27 cellular contexts compared by ENCODE assay signal in the genomic region with DNA sequence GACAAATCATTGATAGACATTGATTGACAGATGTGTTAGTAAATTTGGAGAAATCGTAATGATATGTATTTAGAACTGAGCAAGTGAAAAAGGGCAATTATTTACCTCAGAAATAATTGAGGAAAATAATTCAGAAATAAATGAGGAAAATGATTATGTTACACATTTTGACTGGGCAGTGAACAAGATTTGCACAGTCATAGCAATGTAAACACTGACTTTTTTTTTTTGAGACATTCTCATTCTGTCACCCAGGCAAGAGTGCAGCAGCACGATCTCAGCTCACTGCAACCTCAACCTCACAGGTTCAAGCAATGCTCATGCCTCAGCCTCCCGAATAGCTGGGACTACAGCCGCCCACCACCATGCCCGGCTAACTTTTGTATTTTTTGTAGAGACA.
DNase-seq lines count a peak whose midpoint lies in the region; ATAC-seq, FAIRE-seq and TF ChIP-seq lines count a peak whose summit lies in the region.
"Had no signal": no experiment of that assay in that cellular context is flagged by ENCODE, and none has a peak within 500 bp of the region (broad histone marks: within the 10 kb centered on the region; RNA-seq: fewer than 3 reads in every experiment).

No MANE protein-coding gene starts in this region.

- no peaks in the 10 kb centered on the region for H3K36me3 Mint-ChIP-seq in neural progenitor cell
- H3K36me3 Mint-ChIP-seq in effector memory CD8-positive, alpha-beta T cell (ENCODE audit: insufficient read depth) = no peaks in the 10 kb centered on the region
- H3K36me3 Mint-ChIP-seq: CD14-positive monocyte; CD4-positive, alpha-beta memory T cell; CD4-positive, CD25-positive, alpha-beta regulatory T cell; CD8-positive, alpha-beta memory T cell had no signal

- 46% methylated on average over 5 of the region's 5 CpGs for WGBS in HepG2 (ENCODE audit: low lambda C conversion rate)
- WGBS in right lobe of liver (ENCODE audit: insufficient coverage, low coverage, low lambda C conversion rate, missing lambda C conversion rate) = 68% methylated on average over 3 of the region's 5 CpGs
- WGBS in K562 (ENCODE audit: insufficient coverage, low coverage, missing lambda C conversion rate) = 0% methylated on average over 5 of the region's 5 CpGs

- TF ChIP-seq CTCF in HepG2 (CRISPR knock-in tag; IDR thresholded peaks at IDR 0.05) = no peak
- no peak for TF ChIP-seq CTCF in right lobe of liver (IDR thresholded peaks at IDR 0.05)
- TF ChIP-seq CTCF in K562 (IDR thresholded peaks at IDR 0.05 in 2 of 3, conservative IDR thresholded peaks at IDR 0.05 in 1 of 3; ENCODE audit: insufficient read depth in 2 of 3, low read depth in 1 of 3, low read length in 3 of 3) = no peak
- no peak for TF ChIP-seq CTCF in neural progenitor cell (IDR thresholded peaks at IDR 0.05)

- H3K9me1 ChIP-seq in K562 (ENCODE audit: control insufficient read depth, insufficient read depth, low read length) = no peaks in the 10 kb centered on the region

- no peak for TF ChIP-seq POLR2A in HepG2 (IDR thresholded peaks at IDR 0.05; ENCODE audit: insufficient read depth in 1 of 2, low read depth in 2 of 2, low read length in 2 of 2)
- TF ChIP-seq POLR2A in right lobe of liver (IDR thresholded peaks at IDR 0.05) = no peak
- no peak for TF ChIP-seq POLR2A in K562 (conservative IDR thresholded peaks at IDR 0.05)

- no peak overlapping the region for H3K27ac ChIP-seq in HepG2 (ENCODE audit: extremely low read length, insufficient read depth, low read length)
- H3K27ac ChIP-seq in right lobe of liver = no peak overlapping the region
- no peak overlapping the region for H3K27ac ChIP-seq in K562 (ENCODE audit: extremely low read depth, low read depth, low read length)
- no peak overlapping the region for H3K27ac ChIP-seq in neural progenitor cell
- H3K27ac ChIP-seq: BLaER1 had no signal

- ATAC-seq in HepG2 (no peak), right lobe of liver (no peak), K562 (no peak)
- no peak for ATAC-seq in effector memory CD8-positive, alpha-beta T cell (replicated peaks)

- H3K9ac ChIP-seq in HepG2 (ENCODE audit: insufficient read depth, low read depth, low read length) = no peak overlapping the region
- H3K9ac ChIP-seq in K562 (ENCODE audit: insufficient read depth in 1 of 2, low read depth in 2 of 2, low read length in 2 of 2) = no peak overlapping the region
- H3K9ac ChIP-seq in neural progenitor cell = no peak overlapping the region
- H3K9ac ChIP-seq: BLaER1 had no signal

- H3K27ac Mint-ChIP-seq in neural progenitor cell = peak overlapping the region; percentile 50
- no peak overlapping the region for H3K27ac Mint-ChIP-seq in effector memory CD8-positive, alpha-beta T cell
- H3K27ac Mint-ChIP-seq: CD14-positive monocyte; CD4-positive, alpha-beta memory T cell; CD4-positive, CD25-positive, alpha-beta regulatory T cell; CD8-positive, alpha-beta memory T cell had no signal

- H3K36me3 ChIP-seq in HepG2 (replicated peaks in 1 of 2; ENCODE audit: control insufficient read depth in 1 of 2, insufficient read depth in 2 of 2, low read length in 2 of 2) = no peaks in the 10 kb centered on the region
- no peaks in the 10 kb centered on the region for H3K36me3 ChIP-seq in right lobe of liver
- H3K36me3 ChIP-seq in K562 (ENCODE audit: control insufficient read depth, insufficient read depth, low read length) = no peaks in the 10 kb centered on the region
- no peaks in the 10 kb centered on the region for H3K36me3 ChIP-seq in neural progenitor cell
- H3K36me3 ChIP-seq: BE2C, BLaER1 had no signal

- H3K27me3 Mint-ChIP-seq in neural progenitor cell (ENCODE audit: insufficient read depth, low read depth) = peaks cover 3% of the 10 kb centered on the region
- peaks cover 25 to 36% of the 10 kb centered on the region in 2 donors for H3K27me3 Mint-ChIP-seq in effector memory CD8-positive, alpha-beta T cell

- H3F3A ChIP-seq in neural progenitor cell (ENCODE audit: low read depth) = peaks cover 35% of the 10 kb centered on the region

- H3K79me2 ChIP-seq in HepG2 (ENCODE audit: insufficient read depth, low read length) (no peaks in the 10 kb centered on the region), K562 (ENCODE audit: control insufficient read depth, insufficient read depth, low read length) (no peaks in the 10 kb centered on the region), neural progenitor cell (ENCODE audit: low read depth) (no peaks in the 10 kb centered on the region)

- TF ChIP-seq EP300 in HepG2 (IDR thresholded peaks at IDR 0.05; ENCODE audit: low read depth in 2 of 2, low read length in 2 of 2) (no peak), HepG2 (CRISPR knock-in tag; IDR thresholded peaks at IDR 0.05; ENCODE audit: borderline replicate concordance) (no peak), K562 (IDR thresholded peaks at IDR 0.05; ENCODE audit: low read length) (no peak)

- FAIRE-seq in HepG2 (lab: Jason Lieb, UNC) (no peak), K562 (lab: Jason Lieb, UNC) (no peak)
- FAIRE-seq: A204.1, GM12891, GM19239 had no signal

- intact Hi-C loops in HepG2 (cut with micrococcal nuclease; ENCODE audit: unreplicated experiment) (no loop called here), right lobe of liver (cut with DNase I) (no loop called here), K562 (cut with micrococcal nuclease) (no loop called here)

- no peak for DNase-seq in HepG2 (ENCODE audit: low spot score)
- DNase-seq in right lobe of liver = no peak
- no peak for DNase-seq in HEK293T (ENCODE audit: extremely low spot score)
- no peak for DNase-seq in K562 (ENCODE audit: extremely low read depth in 1 of 4, low spot score in 3 of 4)
- no peak for DNase-seq in neural progenitor cell (ENCODE audit: low spot score)
- DNase-seq in stimulated activated CD4-positive, alpha-beta T cell treated with anti-CD3 and anti-CD28 coated beads, Interleukin-2, amount 100 ng/mL, for 48 hours = no peak
- DNase-seq in effector memory CD8-positive, alpha-beta T cell = no peak
- no peak for DNase-seq in hippocampal formation (lab: John Stamatoyannopoulos, UW)
- DNase-seq: 8988T; ACHN; BE2C; C1 segment of cervical spinal cord; CD4-positive, alpha-beta memory T cell; CD4-positive, CD25-positive, alpha-beta regulatory T cell; CD8-positive, alpha-beta memory T cell; COR-L47; DMS 273 treated with DMSO at 0.1 percent for 48 hours; DMS153; DMS79; DND-41; EL; GDM1 had no signal

- H3K4me2 ChIP-seq in HepG2 (ENCODE audit: low read depth, low read length) (no peak overlapping the region), K562 (ENCODE audit: insufficient read depth, low read length) (no peak overlapping the region), neural progenitor cell (no peak overlapping the region)
- H3K4me2 ChIP-seq: BLaER1 had no signal

- POLR2A ChIA-PET in HepG2 (lab: Yijun Ruan, JAX) = no interaction called here
- POLR2A ChIA-PET in HEK293T (lab: Yijun Ruan, JAX) = interaction anchor here (0.7 kb wide), 1 partner anchor 208 kb away, joined by 3 read pairs; no protein-coding TSS in a partner anchor
- POLR2A ChIA-PET in K562 (lab: Yijun Ruan, JAX) = interaction anchor here (1.0 kb wide), 1 partner anchor 14 kb away, joined by 3 read pairs; no protein-coding TSS in a partner anchor

- BruUV-seq in HepG2 (replicated peaks; lab: Mats Ljungman, UMichigan) (no TSS peak), K562 (replicated peaks; lab: Mats Ljungman, UMichigan) (no TSS peak)

- in situ Hi-C loops in HepG2 (cut with HindIII; ENCODE audit: extremely low pct_ligation_motif_present, low pct_unique_long_range_greater_than_20kb) (no loop called here), K562 (cut with MboI) (no loop called here)

- H3K4me3 Mint-ChIP-seq in neural progenitor cell = no peak overlapping the region
- no peak overlapping the region for H3K4me3 Mint-ChIP-seq in effector memory CD8-positive, alpha-beta T cell
- H3K4me3 Mint-ChIP-seq: CD14-positive monocyte; CD4-positive, alpha-beta memory T cell; CD4-positive, CD25-positive, alpha-beta regulatory T cell; CD8-positive, alpha-beta memory T cell had no signal

- peaks cover 53% of the 10 kb centered on the region for H3K4me1 Mint-ChIP-seq in neural progenitor cell
- no peaks in the 10 kb centered on the region for H3K4me1 Mint-ChIP-seq in effector memory CD8-positive, alpha-beta T cell (ENCODE audit: low read depth in 2 of 2)
- H3K4me1 Mint-ChIP-seq: CD14-positive monocyte; CD4-positive, alpha-beta memory T cell; CD4-positive, CD25-positive, alpha-beta regulatory T cell; CD8-positive, alpha-beta memory T cell had no signal

- H3K9me3 ChIP-seq in HepG2 (ENCODE audit: low read length) (no peaks in the 10 kb centered on the region), right lobe of liver (no peaks in the 10 kb centered on the region), K562 (replicated peaks; ENCODE audit: control insufficient read depth, insufficient read depth, low read depth, low read length) (no peaks in the 10 kb centered on the region), neural progenitor cell (ENCODE audit: low read depth) (no peaks in the 10 kb centered on the region)
- H3K9me3 ChIP-seq: BE2C, BLaER1 had no signal

- CTCF ChIA-PET in HepG2 (lab: Yijun Ruan, JAX; ENCODE audit: low intra/inter-chr PET ratio, low total read pairs) = no interaction called here
- CTCF ChIA-PET in HEK293T (lab: Yijun Ruan, JAX) = no interaction called here
- CTCF ChIA-PET in K562 (lab: Yijun Ruan, JAX; ENCODE audit: low intra/inter-chr PET ratio) = no interaction called here

- H3K9me3 Mint-ChIP-seq in neural progenitor cell = no peaks in the 10 kb centered on the region
- no peaks in the 10 kb centered on the region for H3K9me3 Mint-ChIP-seq in effector memory CD8-positive, alpha-beta T cell
- H3K9me3 Mint-ChIP-seq: CD14-positive monocyte; CD4-positive, alpha-beta memory T cell; CD8-positive, alpha-beta memory T cell had no signal

- no peak overlapping the region for H2AFZ ChIP-seq in HepG2 (ENCODE audit: low read length)
- H2AFZ ChIP-seq in K562 (ENCODE audit: low read depth, low read length) = no peak overlapping the region
- H2AFZ ChIP-seq in neural progenitor cell (replicated peaks) = no peak overlapping the region

- H3K4me1 ChIP-seq in HepG2 (ENCODE audit: insufficient read depth, low read length) (peaks cover 8% of the 10 kb centered on the region; the same call in 1 of the 2 replicates), right lobe of liver (no peaks in the 10 kb centered on the region), K562 (replicated peaks in 1 of 2; ENCODE audit: control insufficient read depth in 2 of 2, insufficient read depth in 2 of 2, low read length in 2 of 2) (no peaks in the 10 kb centered on the region), neural progenitor cell (peaks cover 55% of the 10 kb centered on the region)
- H3K4me1 ChIP-seq: BE2C, BLaER1 had no signal

- TF ChIP-seq RAD21 in HepG2 (CRISPR knock-in tag; IDR thresholded peaks at IDR 0.05) = no peak
- no peak for TF ChIP-seq RAD21 in K562 (CRISPR knock-in tag; conservative IDR thresholded peaks at IDR 0.05 in 1 of 2, IDR thresholded peaks at IDR 0.05 in 1 of 2)

- H3K4me3 ChIP-seq in HepG2 (replicated peaks in 1 of 3; ENCODE audit: insufficient read depth in 1 of 3, low read depth in 2 of 3, low read length in 3 of 3) = no peak overlapping the region
- no peak overlapping the region for H3K4me3 ChIP-seq in right lobe of liver
- H3K4me3 ChIP-seq in K562 = no peak overlapping the region
- no peak overlapping the region for H3K4me3 ChIP-seq in neural progenitor cell
- H3K4me3 ChIP-seq: BLaER1 had no signal

- H4K20me1 ChIP-seq in HepG2 (ENCODE audit: insufficient read depth, low read length) = no peaks in the 10 kb centered on the region
- H4K20me1 ChIP-seq in K562 (replicated peaks; ENCODE audit: control insufficient read depth, insufficient read depth, low read length) = 0 out of 2 replicates have a peak, but pooled peaks cover 4% of the 10 kb centered on the region
- H4K20me1 ChIP-seq in neural progenitor cell (ENCODE audit: low read depth) = no peaks in the 10 kb centered on the region
- H4K20me1 ChIP-seq: BLaER1 had no signal

- H3K27me3 ChIP-seq in HepG2 (ENCODE audit: control insufficient read depth in 1 of 2, insufficient read depth in 2 of 2, low read length in 2 of 2) (peaks cover 0 to 16% of the 10 kb centered on the region in 2 experiments; a peak in 2 of 5 replicates), right lobe of liver (no peaks in the 10 kb centered on the region), K562 (ENCODE audit: control insufficient read depth in 2 of 2, insufficient read depth in 2 of 2, low read length in 2 of 2) (peaks cover 6 to 33% of the 10 kb centered on the region in 2 experiments; a peak in 4 of 5 replicates), neural progenitor cell (no peaks in the 10 kb centered on the region)
- H3K27me3 ChIP-seq: BLaER1 had no signal
